ENCODE assay signal across 12 cellular contexts in genomic region chr6:11727995-11728961, GRCh38. TPM values are rescaled to one million over a fixed set of nuclear protein-coding genes. Genes with fewer than 3 reads are reported as not detected.
DNase-seq lines count a peak whose midpoint lies in the region; ATAC-seq and TF ChIP-seq lines count a peak whose summit lies in the region.
"Had no signal": no experiment of that assay in that cellular context is flagged by ENCODE, and none has a peak within 500 bp of the region (broad histone marks: within the 10 kb centered on the region; RNA-seq: fewer than 3 reads in every experiment).

No MANE protein-coding gene starts in this region.

- TF ChIP-seq CTCF in Loucy (conservative IDR thresholded peaks at IDR 0.05; ENCODE audit: low read length) = no peak
- TF ChIP-seq CTCF in osteocyte (IDR thresholded peaks at IDR 0.05) = no peak
- no peak for TF ChIP-seq CTCF in A673 (conservative IDR thresholded peaks at IDR 0.05; ENCODE audit: low read depth, low read length)
- TF ChIP-seq CTCF in ovary (IDR thresholded peaks at IDR 0.05) = no peak

- no peak for TF ChIP-seq EP300 in ovary (IDR thresholded peaks at IDR 0.05)

- ATAC-seq in HG03196 (IDR thresholded peaks at IDR 0.05; ENCODE audit: unreplicated experiment) = no peak

- H3K27me3 ChIP-seq in Loucy (ENCODE audit: insufficient read depth, low read length, poor library complexity, severe bottlenecking) = no peaks in the 10 kb centered on the region
- peaks cover 80% of the 10 kb centered on the region for H3K27me3 ChIP-seq in A673 (replicated peaks; ENCODE audit: insufficient read depth, low read depth, low read length, poor library complexity)
- no peaks in the 10 kb centered on the region for H3K27me3 ChIP-seq in ovary
- H3K27me3 ChIP-seq: testis had no signal

- intact Hi-C loops in activated T-helper 1 cell treated with anti-CD3 and anti-CD28 coated beads, Interleukin-12 subunit alpha, Interleukin-12 subunit beta, Interleukin-2, Interleukin-4 antibody, amounts not matched to agents 30 ng/mL and 10 ng/mL and 1 ng/mL, durations not matched to agents 14 hours and 24 hours and 36 hours (cut with micrococcal nuclease) = loop anchor here (2.0 kb wide), 1 partner anchor 283 kb away; no protein-coding TSS in a partner anchor
- intact Hi-C loops in A673 (cut with micrococcal nuclease; ENCODE audit: unreplicated experiment) = no loop called here
- intact Hi-C loops in ovary (cut with DNase I) = no loop called here

- no peaks in the 10 kb centered on the region for H3K9me3 ChIP-seq in Loucy (ENCODE audit: insufficient read depth, low read depth, low read length)
- H3K9me3 ChIP-seq in A673 (ENCODE audit: low read depth, low read length, poor library complexity, severe bottlenecking) = no peaks in the 10 kb centered on the region
- H3K9me3 ChIP-seq in ovary = no peaks in the 10 kb centered on the region
- H3K9me3 ChIP-seq: testis had no signal

- H3K9me2 ChIP-seq in Loucy (replicated peaks; ENCODE audit: low read depth, low read length) = no peaks in the 10 kb centered on the region

- no peak overlapping the region for H3K9ac ChIP-seq in Loucy (ENCODE audit: low read depth, low read length, poor library complexity, severe bottlenecking)

- BruUV-seq in A673 (replicated peaks; lab: Mats Ljungman, UMichigan) = no TSS peak

- H3K4me2 ChIP-seq in Loucy (ENCODE audit: low read depth, low read length, poor library complexity, severe bottlenecking) = peak overlapping the region; percentile 23

- 84 to 90% (median 88%) methylated on average over 11 of the region's 11 CpGs for WGBS in ovary, 3 donors

- no peaks in the 10 kb centered on the region for H3K36me3 ChIP-seq in Loucy (ENCODE audit: insufficient read depth, low read length)
- no peaks in the 10 kb centered on the region for H3K36me3 ChIP-seq in A673 (ENCODE audit: insufficient read depth, low read length, poor library complexity, severe bottlenecking)
- H3K36me3 ChIP-seq in ovary = no peaks in the 10 kb centered on the region

- no peak overlapping the region; the same call in 1 of the 2 replicates for H2AFZ ChIP-seq in Loucy (ENCODE audit: low read length)

- H3K4me1 Mint-ChIP-seq in activated T-helper 1 cell treated with anti-CD3 and anti-CD28 coated beads, Interleukin-12 subunit alpha, Interleukin-12 subunit beta, Interleukin-2, Interleukin-4 antibody, amounts not matched to agents 30 ng/mL and 10 ng/mL and 1 ng/mL, durations not matched to agents 14 hours and 24 hours and 36 hours (ENCODE audit: low read depth) = peaks cover 90% of the 10 kb centered on the region
- H3K4me1 Mint-ChIP-seq in osteocyte (ENCODE audit: unreplicated experiment) = peaks cover 34% of the 10 kb centered on the region

- POLR2A ChIA-PET in A673 (lab: Charles Lee; ENCODE audit: low non-redundant PET) = no interaction called here

- DNase-seq in SIG-M5 treated with dmso at 0.1 percent for 504 hours (lab: John Stamatoyannopoulos, UW; ENCODE audit: unreplicated experiment) = peak; percentile 86
- no peak for DNase-seq in activated T-helper 1 cell treated with anti-CD3 and anti-CD28 coated beads, Interleukin-12 subunit alpha, Interleukin-12 subunit beta, Interleukin-2, Interleukin-4 antibody, amounts not matched to agents 30 ng/mL and 10 ng/mL and 1 ng/mL, durations not matched to agents 14 hours and 24 hours and 36 hours (ENCODE audit: low spot score)
- DNase-seq in osteocyte (ENCODE audit: extremely low spot score, unreplicated experiment) = peak; percentile 25
- no peak for DNase-seq in A673 (ENCODE audit: low spot score)
- DNase-seq in ovary = no peak
- no peak for DNase-seq in NCI-H1092 (lab: John Stamatoyannopoulos, UW)
- DNase-seq: H7, NCI-H2081 treated with DMSO at 0.1 percent for 48 hours, T-helper 9 cell, testis had no signal

- no peak overlapping the region for H3K27ac ChIP-seq in A673 (ENCODE audit: low read depth, low read length, poor library complexity, severe bottlenecking)
- H3K27ac ChIP-seq in ovary = no peak overlapping the region
- H3K27ac ChIP-seq: testis had no signal

- peak overlapping the region; percentile 94 for H3K27ac Mint-ChIP-seq in activated T-helper 1 cell treated with anti-CD3 and anti-CD28 coated beads, Interleukin-12 subunit alpha, Interleukin-12 subunit beta, Interleukin-2, Interleukin-4 antibody, amounts not matched to agents 30 ng/mL and 10 ng/mL and 1 ng/mL, durations not matched to agents 14 hours and 24 hours and 36 hours
- H3K27ac Mint-ChIP-seq in osteocyte (ENCODE audit: unreplicated experiment) = no peak overlapping the region

- H3K4me1 ChIP-seq in Loucy (ENCODE audit: insufficient read depth, low read length, poor library complexity, severe bottlenecking) (no peaks in the 10 kb centered on the region), A673 (ENCODE audit: insufficient read depth, low read length, poor library complexity, severe bottlenecking) (no peaks in the 10 kb centered on the region), ovary (ENCODE audit: insufficient read depth) (peaks cover 2% of the 10 kb centered on the region)
- H3K4me1 ChIP-seq: testis had no signal

- H3F3A ChIP-seq in Loucy (ENCODE audit: low read depth) = no peaks in the 10 kb centered on the region

- TF ChIP-seq POLR2A in ovary (IDR thresholded peaks at IDR 0.05) = no peak

- peaks cover 26% of the 10 kb centered on the region for H3K36me3 Mint-ChIP-seq in activated T-helper 1 cell treated with anti-CD3 and anti-CD28 coated beads, Interleukin-12 subunit alpha, Interleukin-12 subunit beta, Interleukin-2, Interleukin-4 antibody, amounts not matched to agents 30 ng/mL and 10 ng/mL and 1 ng/mL, durations not matched to agents 14 hours and 24 hours and 36 hours (ENCODE audit: low read depth)
- peaks cover 2% of the 10 kb centered on the region for H3K36me3 Mint-ChIP-seq in osteocyte (ENCODE audit: unreplicated experiment)

- no peaks in the 10 kb centered on the region for H3K27me3 Mint-ChIP-seq in activated T-helper 1 cell treated with anti-CD3 and anti-CD28 coated beads, Interleukin-12 subunit alpha, Interleukin-12 subunit beta, Interleukin-2, Interleukin-4 antibody, amounts not matched to agents 30 ng/mL and 10 ng/mL and 1 ng/mL, durations not matched to agents 14 hours and 24 hours and 36 hours (ENCODE audit: insufficient read depth)
- no peaks in the 10 kb centered on the region for H3K27me3 Mint-ChIP-seq in osteocyte (ENCODE audit: unreplicated experiment)

- CTCF ChIA-PET in A673 (lab: Charles Lee) = no interaction called here

- H3K79me2 ChIP-seq in Loucy (ENCODE audit: insufficient read depth, low read length) = no peaks in the 10 kb centered on the region

- H3K4me3 Mint-ChIP-seq in activated T-helper 1 cell treated with anti-CD3 and anti-CD28 coated beads, Interleukin-12 subunit alpha, Interleukin-12 subunit beta, Interleukin-2, Interleukin-4 antibody, amounts not matched to agents 30 ng/mL and 10 ng/mL and 1 ng/mL, durations not matched to agents 14 hours and 24 hours and 36 hours = peak overlapping the region; percentile 80
- H3K4me3 Mint-ChIP-seq in osteocyte (ENCODE audit: unreplicated experiment) = no peak overlapping the region

- H3K4me3 ChIP-seq in Loucy (ENCODE audit: low read length, poor library complexity, severe bottlenecking) (no peak overlapping the region), A673 (ENCODE audit: low read depth, low read length, poor library complexity, severe bottlenecking) (no peak overlapping the region), ovary (no peak overlapping the region)
- H3K4me3 ChIP-seq: testis had no signal

- peaks cover 15% of the 10 kb centered on the region for H3K9me3 Mint-ChIP-seq in activated T-helper 1 cell treated with anti-CD3 and anti-CD28 coated beads, Interleukin-12 subunit alpha, Interleukin-12 subunit beta, Interleukin-2, Interleukin-4 antibody, amounts not matched to agents 30 ng/mL and 10 ng/mL and 1 ng/mL, durations not matched to agents 14 hours and 24 hours and 36 hours
- no peaks in the 10 kb centered on the region for H3K9me3 Mint-ChIP-seq in osteocyte (ENCODE audit: unreplicated experiment)

- H4K20me1 ChIP-seq in Loucy (ENCODE audit: insufficient read depth, low read length, poor library complexity, severe bottlenecking) = no peaks in the 10 kb centered on the region

RNA-seq across cellular contexts. Expression of gene ADTRP, which starts 50.3 kb away (rescaled TPM):
- 10.6 and 13.4 TPM in 2 replicates for total RNA-seq in activated T-helper 1 cell treated with anti-CD3 and anti-CD28 coated beads, Interleukin-12 subunit alpha, Interleukin-12 subunit beta, Interleukin-2, Interleukin-4 antibody, amounts not matched to agents 30 ng/mL and 10 ng/mL and 1 ng/mL, durations not matched to agents 14 hours and 24 hours and 36 hours
- not detected in 2 replicates for total RNA-seq in osteocyte
- not detected in 2 replicates for total RNA-seq in A673 (2021)
- total RNA-seq in ovary = under 1 TPM in 2 of 7 donors, not detected in 5; 0.31 to 0.80 TPM
- polyA plus RNA-seq in ovary = under 1 TPM; 0.12 to 0.37 TPM

Comparison
In these comparisons a context has a peak if more than half of its experiments do, and no peak if none do; other contexts are left out.
1. DNase-seq: peak in SIG-M5 treated with dmso at 0.1 percent for 504 hours (single experiment) and osteocyte (single experiment); none in activated T-helper 1 cell treated with anti-CD3 and anti-CD28 coated beads, Interleukin-12 subunit alpha, Interleukin-12 subunit beta, Interleukin-2, Interleukin-4 antibody, amounts not matched to agents 30 ng/mL and 10 ng/mL and 1 ng/mL, durations not matched to agents 14 hours and 24 hours and 36 hours (single experiment), A673 (single experiment), ovary (0 of 5) and NCI-H1092 (single experiment).